Comparison of ENCODE assay signal across 15 cellular contexts in genomic region chr3:150970665-150971327, GRCh38. TPM values are rescaled to one million over a fixed set of nuclear protein-coding genes. Genes with fewer than 3 reads are reported as not detected.
A peak's percentile ranks its signal among the peaks of the same experiment; 100 is the strongest.
DNase-seq lines count a peak whose midpoint lies in the region; ATAC-seq, FAIRE-seq and TF ChIP-seq lines count a peak whose summit lies in the region.
"Had no signal": no experiment of that assay in that cellular context is flagged by ENCODE, and none has a peak within 500 bp of the region (broad histone marks: within the 10 kb centered on the region; RNA-seq: fewer than 3 reads in every experiment).

No MANE protein-coding gene starts in this region.

- peak in 1 of 2 experiments; percentile 47; a peak in 1 of 6 replicates for ATAC-seq in A549
- no peak for ATAC-seq in HG02852 (IDR thresholded peaks at IDR 0.05; ENCODE audit: unreplicated experiment)
- no peak for ATAC-seq in activated naive CD8-positive, alpha-beta T cell treated with anti-CD3 and anti-CD28 coated beads, Interleukin-2, amount 50 U/mL, for 24 hours
- ATAC-seq in activated CD4-positive, alpha-beta T cell treated with anti-CD3 and anti-CD28 coated beads for 36 hours = no peak
- ATAC-seq: sciatic nerve had no signal

- TF ChIP-seq RAD21 in A549 (conservative IDR thresholded peaks at IDR 0.05 in 1 of 2, IDR thresholded peaks at IDR 0.05 in 1 of 2) = no peak

- TF ChIP-seq EP300 in A549 (IDR thresholded peaks at IDR 0.05) = no peak

- H3K9me3 ChIP-seq in A549 (no peaks in the 10 kb centered on the region), astrocyte (ENCODE audit: insufficient read depth, low read depth, low read length) (no peaks in the 10 kb centered on the region), iPS-20b (ENCODE audit: insufficient read depth, low read depth, low read length) (no peaks in the 10 kb centered on the region)

- no peak overlapping the region for H3K4me3 ChIP-seq in A549
- H3K4me3 ChIP-seq in astrocyte (ENCODE audit: insufficient read depth, low read depth, low read length) = no peak overlapping the region
- peak overlapping the region; percentile 30; the same call in 1 of the 2 replicates for H3K4me3 ChIP-seq in iPS-20b (ENCODE audit: low read length)

- CTCF ChIA-PET in A549 (lab: Yijun Ruan, JAX) = interaction anchor here (1.1 kb wide), 1 partner anchor 19 kb away, joined by 3 read pairs; no protein-coding TSS in a partner anchor
- CTCF ChIA-PET in activated CD4-positive, alpha-beta T cell treated with anti-CD3 and anti-CD28 coated beads for 36 hours (lab: Charles Lee) = no interaction called here

- POLR2A ChIA-PET in A549 (lab: Yijun Ruan, JAX) = no interaction called here
- POLR2A ChIA-PET in activated CD4-positive, alpha-beta T cell treated with anti-CD3 and anti-CD28 coated beads for 36 hours (lab: Charles Lee) = no interaction called here

- FAIRE-seq in A549 (lab: Jason Lieb, UNC) (no peak), astrocyte (lab: Jason Lieb, UNC) (peak; percentile 54)

- TF ChIP-seq CTCF in A549 (IDR thresholded peaks at IDR 0.05) (no peak), astrocyte (IDR thresholded peaks at IDR 0.05; ENCODE audit: insufficient read depth, low read depth, low read length) (no peak)

- H3K27ac ChIP-seq in A549 = no peak overlapping the region
- peak overlapping the region; percentile 67 for H3K27ac ChIP-seq in astrocyte (ENCODE audit: low read depth, low read length)
- no peak overlapping the region for H3K27ac ChIP-seq in iPS-20b (ENCODE audit: low read length)

- peaks cover 4% of the 10 kb centered on the region; the same call in 1 of the 3 replicates for H3K4me1 ChIP-seq in A549
- H3K4me1 ChIP-seq in astrocyte (ENCODE audit: insufficient read depth, low read length) = peaks cover 11% of the 10 kb centered on the region
- peaks cover 28% of the 10 kb centered on the region for H3K4me1 ChIP-seq in iPS-20b (ENCODE audit: insufficient read depth, low read length)

- no peaks in the 10 kb centered on the region for H3K79me2 ChIP-seq in astrocyte (ENCODE audit: insufficient read depth, low read length)

- no peaks in the 10 kb centered on the region for H3K36me3 Mint-ChIP-seq in astrocyte (ENCODE audit: low read depth, unreplicated experiment)
- H3K36me3 Mint-ChIP-seq in activated naive CD8-positive, alpha-beta T cell treated with anti-CD3 and anti-CD28 coated beads, Interleukin-2, amount 50 U/mL, for 24 hours (ENCODE audit: low read depth) = no peaks in the 10 kb centered on the region
- no peaks in the 10 kb centered on the region for H3K36me3 Mint-ChIP-seq in activated CD4-positive, alpha-beta T cell treated with anti-CD3 and anti-CD28 coated beads for 36 hours (ENCODE audit: low read depth)

- no peaks in the 10 kb centered on the region for H3K9me3 Mint-ChIP-seq in astrocyte (ENCODE audit: unreplicated experiment)
- no peaks in the 10 kb centered on the region for H3K9me3 Mint-ChIP-seq in activated naive CD8-positive, alpha-beta T cell treated with anti-CD3 and anti-CD28 coated beads, Interleukin-2, amount 50 U/mL, for 24 hours
- H3K9me3 Mint-ChIP-seq in activated CD4-positive, alpha-beta T cell treated with anti-CD3 and anti-CD28 coated beads for 36 hours (ENCODE audit: low read depth) = no peaks in the 10 kb centered on the region

- 19% methylated on average over 6 of the region's 6 CpGs for WGBS in A549 (ENCODE audit: missing lambda C conversion rate)

- peaks cover 13% of the 10 kb centered on the region for H3K4me1 Mint-ChIP-seq in astrocyte (ENCODE audit: low read depth, unreplicated experiment)
- peaks cover 14% of the 10 kb centered on the region for H3K4me1 Mint-ChIP-seq in activated naive CD8-positive, alpha-beta T cell treated with anti-CD3 and anti-CD28 coated beads, Interleukin-2, amount 50 U/mL, for 24 hours
- H3K4me1 Mint-ChIP-seq in activated CD4-positive, alpha-beta T cell treated with anti-CD3 and anti-CD28 coated beads for 36 hours = peaks cover 8% of the 10 kb centered on the region

- H3K36me3 ChIP-seq in astrocyte (ENCODE audit: insufficient read depth, low read length) (no peaks in the 10 kb centered on the region), iPS-20b (ENCODE audit: insufficient read depth, low read depth, low read length) (no peaks in the 10 kb centered on the region)

- peaks cover 3% of the 10 kb centered on the region for H3K27me3 Mint-ChIP-seq in astrocyte (ENCODE audit: low read depth, unreplicated experiment)
- peaks cover 6% of the 10 kb centered on the region for H3K27me3 Mint-ChIP-seq in activated naive CD8-positive, alpha-beta T cell treated with anti-CD3 and anti-CD28 coated beads, Interleukin-2, amount 50 U/mL, for 24 hours
- H3K27me3 Mint-ChIP-seq in activated CD4-positive, alpha-beta T cell treated with anti-CD3 and anti-CD28 coated beads for 36 hours = peaks cover 10% of the 10 kb centered on the region

- TF ChIP-seq POLR2A in A549 (IDR thresholded peaks at IDR 0.05; ENCODE audit: low read length) = no peak

- intact Hi-C loops in activated CD4-positive, alpha-beta T cell treated with anti-CD3 and anti-CD28 coated beads for 36 hours (cut with DNase I, micrococcal nuclease) = no loop called here

- H3K9ac ChIP-seq in astrocyte (ENCODE audit: low read length) = peak overlapping the region; percentile 21
- no peak overlapping the region for H3K9ac ChIP-seq in iPS-20b (ENCODE audit: low read depth, low read length)

- peak overlapping the region; percentile 71 for H2AFZ ChIP-seq in astrocyte (ENCODE audit: low read depth, low read length)

- no peaks in the 10 kb centered on the region for H4K20me1 ChIP-seq in astrocyte (ENCODE audit: insufficient read depth, low read length)

- H3K4me2 ChIP-seq in A549 = peak overlapping the region; percentile 26; the same call in 2 of the 3 replicates
- H3K4me2 ChIP-seq in astrocyte (ENCODE audit: low read length) = peak overlapping the region; percentile 78

- no peak overlapping the region for H3K4me3 Mint-ChIP-seq in astrocyte (ENCODE audit: unreplicated experiment)
- H3K4me3 Mint-ChIP-seq in activated naive CD8-positive, alpha-beta T cell treated with anti-CD3 and anti-CD28 coated beads, Interleukin-2, amount 50 U/mL, for 24 hours = no peak overlapping the region
- no peak overlapping the region for H3K4me3 Mint-ChIP-seq in activated CD4-positive, alpha-beta T cell treated with anti-CD3 and anti-CD28 coated beads for 36 hours

- H3K27me3 ChIP-seq in astrocyte (ENCODE audit: insufficient read depth, low read length) = no peaks in the 10 kb centered on the region
- no peaks in the 10 kb centered on the region for H3K27me3 ChIP-seq in iPS-20b (ENCODE audit: insufficient read depth, low read length)

- H3K27ac Mint-ChIP-seq in astrocyte (ENCODE audit: unreplicated experiment) = peak overlapping the region; percentile 63
- no peak overlapping the region for H3K27ac Mint-ChIP-seq in activated naive CD8-positive, alpha-beta T cell treated with anti-CD3 and anti-CD28 coated beads, Interleukin-2, amount 50 U/mL, for 24 hours
- H3K27ac Mint-ChIP-seq in activated CD4-positive, alpha-beta T cell treated with anti-CD3 and anti-CD28 coated beads for 36 hours = no peak overlapping the region

- DNase-seq in A549 (ENCODE audit: low read depth in 1 of 2, low spot score in 1 of 2) = peak in 1 of 2 experiments; percentile 4
- DNase-seq in HPDE6-E6E7 (ENCODE audit: extremely low spot score) = peak; percentile 35
- peak; percentile 75 for DNase-seq in astrocyte (ENCODE audit: low read depth)
- DNase-seq in NCI-H510A treated with DMSO at 0.1 percent for 48 hours (lab: John Stamatoyannopoulos, UW) = no peak
- no peak for DNase-seq in activated naive CD8-positive, alpha-beta T cell treated with anti-CD3 and anti-CD28 coated beads, Interleukin-2, amount 50 U/mL, for 24 hours
- no peak for DNase-seq in activated CD4-positive, alpha-beta T cell treated with anti-CD3 and anti-CD28 coated beads for 36 hours
- DNase-seq: aorta, Kasumi-1, NCI-H526 treated with DMSO at 0.1 percent for 48 hours had no signal

TF ChIP-seq in A549, 52 proteins besides CTCF, POLR2A, EP300 and RAD21 (continues in another document):
- TF ChIP-seq MAX (IDR thresholded peaks at IDR 0.05) = no peak
- no peak for TF ChIP-seq HOXB13 (CRISPR knock-in tag; IDR thresholded peaks at IDR 0.05; ENCODE audit: low read depth)
- no peak for TF ChIP-seq ZNF302 (CRISPR knock-in tag; IDR thresholded peaks at IDR 0.05)
- 0 out of 2 replicates have a peak, but pooled peaks have one; percentile 32 for TF ChIP-seq RNF2 (IDR thresholded peaks at IDR 0.05; ENCODE audit: borderline replicate concordance, low read depth)
- TF ChIP-seq FOXS1 (CRISPR knock-in tag; IDR thresholded peaks at IDR 0.05) = no peak
- TF ChIP-seq ZSCAN20 (CRISPR knock-in tag; IDR thresholded peaks at IDR 0.05) = no peak
- TF ChIP-seq HOXB5 (CRISPR knock-in tag; IDR thresholded peaks at IDR 0.05) = no peak
- TF ChIP-seq NPAS2 (CRISPR knock-in tag; IDR thresholded peaks at IDR 0.05; ENCODE audit: borderline replicate concordance) = no peak
- TF ChIP-seq TFCP2L1 (CRISPR knock-in tag; IDR thresholded peaks at IDR 0.05) = no peak

RNA-seq across cellular contexts. Expression of gene CLRN1, which starts 1.7 kb away (rescaled TPM):
- polyA plus RNA-seq in A549 (2011; rRNA removed) = not detected in 2 replicates
- polyA plus RNA-seq in A549 (2012; cell fraction: cytosol; rRNA removed) = not detected in 2 replicates
- polyA plus RNA-seq in A549 (2012; cell fraction: nucleus; rRNA removed) = not detected in 2 replicates
- not detected in 3 replicates for polyA plus RNA-seq in A549 (2017; fragmentation: RNase III; extraction: RNeasy Plus Mini Kit Qiagen cat#74134 plus additional on column Dnase treatment)
- polyA minus RNA-seq in A549 (2011; rRNA and poly(A)+ RNA removed) = not detected in 2 replicates
- not detected in 2 replicates for total RNA-seq in astrocyte
- not detected for total RNA-seq in activated CD4-positive, alpha-beta T cell treated with anti-CD3 and anti-CD28 coated beads for 36 hours
- total RNA-seq: aorta; lower leg skin; sciatic nerve; T-helper 1 cell treated with Interleukin-12 subunit alpha and Interleukin-12 subunit beta and Interleukin-4 antibody, amounts not matched to agents 30 ng/mL and 1 ng/mL, for 36 hours had no signal
- polyA plus RNA-seq: aorta, esophagus had no signal

Comparison
In these comparisons a context has a peak if more than half of its experiments do, and no peak if none do; other contexts are left out.
1. DNase-seq: peak in HPDE6-E6E7 (single experiment) and astrocyte (single experiment); none in NCI-H510A treated with DMSO at 0.1 percent for 48 hours (single experiment), activated naive CD8-positive, alpha-beta T cell treated with anti-CD3 and anti-CD28 coated beads, Interleukin-2, amount 50 U/mL, for 24 hours (single experiment) and activated CD4-positive, alpha-beta T cell treated with anti-CD3 and anti-CD28 coated beads for 36 hours (single experiment).